25 cellular contexts compared by ENCODE assay signal in genomic region chr15:36392666-36393266, GRCh38.
"Had no signal": no experiment of that assay in that cellular context is flagged by ENCODE, and none has a peak within 500 bp of the region (broad histone marks: within the 10 kb centered on the region; RNA-seq: fewer than 3 reads in every experiment).

No MANE protein-coding gene starts in this region.

- DNase-seq: activated B cell treated with CpG ODN at 0.5 μM for 24 hours; activated CD4-positive, alpha-beta T cell treated with anti-CD3 and anti-CD28 coated beads for 4 hours; activated CD4-positive, alpha-beta T cell treated with anti-CD3 and anti-CD28 coated beads, Interleukin-2, amount 50 U/mL, for 48 hours; activated CD8-positive, alpha-beta memory T cell treated with anti-CD3 and anti-CD28 coated beads, Interleukin-2, amount 50 U/mL, for 48 hours; activated effector memory CD4-positive, alpha-beta T cell treated with Interleukin-2 at 50 U/mL for 16 hours; activated naive CD4-positive, alpha-beta T cell treated with anti-CD3 and anti-CD28 coated beads for 36 hours; activated naive CD8-positive, alpha-beta T cell treated with anti-CD3 and anti-CD28 coated beads, Interleukin-2, amount 10 ng/mL, durations not matched to agents 7 days and 5 days; activated T-cell treated with anti-CD3 and anti-CD28 coated beads, Interleukin-2, amount 50 U/mL, for 48 hours; amygdala; cortex of kidney; erythroblast; glutamatergic neuron; immature natural killer cell; kidney glomerular epithelial cell; left ventricle myocardium inferior; midbrain; natural killer cell; small intestine; stimulated activated CD4-positive, alpha-beta T cell treated with anti-CD3 and anti-CD28 coated beads, Interleukin-2, amount 100 ng/mL, for 24 hours; stimulated activated naive CD8-positive, alpha-beta T cell treated with anti-CD3 and anti-CD28 coated beads, Interleukin-15, amount 100 ng/mL, for 72 hours; tibial artery had no signal

- H3K27ac ChIP-seq: cardiac muscle cell, hepatocyte, left ventricle myocardium inferior, tibial artery had no signal

- H3K9me3 ChIP-seq: left ventricle myocardium inferior, tibial artery had no signal

- H3K4me3 ChIP-seq: cardiac muscle cell, hepatocyte, left ventricle myocardium inferior, tibial artery had no signal

- H3K4me1 ChIP-seq: left ventricle myocardium inferior, tibial artery had no signal

- H2AFZ ChIP-seq: hepatocyte had no signal

- H3K36me3 ChIP-seq: cardiac muscle cell, left ventricle myocardium inferior, tibial artery had no signal

- ATAC-seq: natural killer cell; sciatic nerve; stimulated activated effector memory CD8-positive, alpha-beta T cell treated with anti-CD3 and anti-CD28 coated beads, Interleukin-12 subunit alpha, Interleukin-12 subunit beta, amount 100 ng/mL, for 72 hours; stimulated activated naive CD8-positive, alpha-beta T cell treated with anti-CD3 and anti-CD28 coated beads, Interleukin-15, amount 100 ng/mL, for 72 hours had no signal

- H3K27me3 ChIP-seq: cardiac muscle cell, hepatocyte, tibial artery had no signal

- H3K4me2 ChIP-seq: hepatocyte had no signal

- H3K79me2 ChIP-seq: hepatocyte had no signal
